15 cellular contexts compared by ENCODE assay signal in genomic region chr13:43072394-43072793, GRCh38. TPM values are rescaled to one million over a fixed set of nuclear protein-coding genes. Genes with fewer than 3 reads are reported as not detected.
DNase-seq lines count a peak whose midpoint lies in the region; ATAC-seq and TF ChIP-seq lines count a peak whose summit lies in the region.
"Had no signal": no experiment of that assay in that cellular context is flagged by ENCODE, and none has a peak within 500 bp of the region (broad histone marks: within the 10 kb centered on the region; RNA-seq: fewer than 3 reads in every experiment).

No MANE protein-coding gene starts in this region.

- no peak for TF ChIP-seq POLR2A in adrenal gland (IDR thresholded peaks at IDR 0.05)

- 78 to 81% (median 80%) methylated on average over 5 of the region's 5 CpGs for WGBS in adrenal gland, 4 donors

- DNase-seq in adrenal gland (peak in 6 of 7 donors; percentile 22 to 67 (median 56)), iris pigment epithelial cell (ENCODE audit: low read depth) (peak; percentile 42), sciatic nerve (ENCODE audit: low spot score) (peak; percentile 62), globus pallidus (ENCODE audit: low spot score) (no peak)
- DNase-seq: activated effector memory CD4-positive, alpha-beta T cell treated with Interleukin-2 at 50 U/mL for 16 hours; Kasumi-1; NCI-H1694; NCI-H510A treated with DMSO at 0.1 percent for 48 hours; occipital lobe; stimulated activated naive CD8-positive, alpha-beta T cell treated with anti-CD3 and anti-CD28 coated beads, Interleukin-15, amount 100 ng/mL, for 72 hours had no signal

- TF ChIP-seq CTCF in adrenal gland (IDR thresholded peaks at IDR 0.05), result no peak

- H3K4me1 ChIP-seq in HUES6 (ENCODE audit: control insufficient read depth, insufficient read depth, low read length) (peaks cover 34% of the 10 kb centered on the region), adrenal gland (replicated peaks in 1 of 2) (peaks cover 0 to 3% of the 10 kb centered on the region in 2 donors)

- peak; percentile 34 for ATAC-seq in sciatic nerve
- no peak for ATAC-seq in GM21423 (IDR thresholded peaks at IDR 0.05; ENCODE audit: unreplicated experiment)
- ATAC-seq in HG03095 (IDR thresholded peaks at IDR 0.05; ENCODE audit: unreplicated experiment), result no peak
- ATAC-seq: body of pancreas; stimulated activated naive CD8-positive, alpha-beta T cell treated with anti-CD3 and anti-CD28 coated beads, Interleukin-15, amount 100 ng/mL, for 72 hours had no signal

- intact Hi-C loops in adrenal gland (cut with DNase I), result no loop called here
- intact Hi-C loops in sciatic nerve (cut with DNase I), result no loop called here

- no peaks in the 10 kb centered on the region for H3K9me3 ChIP-seq in HUES6 (ENCODE audit: control insufficient read depth, insufficient read depth, low read depth, low read length)
- H3K9me3 ChIP-seq in adrenal gland (replicated peaks in 1 of 3), result peaks cover 0 to 9% (median 0%) of the 10 kb centered on the region in 3 donors
- H3K9me3 ChIP-seq: body of pancreas had no signal

- peaks cover 14% of the 10 kb centered on the region for H3K36me3 ChIP-seq in HUES6 (ENCODE audit: control insufficient read depth, insufficient read depth, low read length)
- peaks cover 0 to 6% of the 10 kb centered on the region in 2 donors for H3K36me3 ChIP-seq in adrenal gland (replicated peaks in 1 of 2)

- no peak overlapping the region for H3K9ac ChIP-seq in HUES6 (ENCODE audit: low read length)

- no peaks in the 10 kb centered on the region for H3K27me3 ChIP-seq in HUES6 (ENCODE audit: control insufficient read depth, insufficient read depth, low read length)
- no peaks in the 10 kb centered on the region for H3K27me3 ChIP-seq in adrenal gland
- H3K27me3 ChIP-seq: body of pancreas had no signal

- H3K4me3 ChIP-seq in HUES6 (ENCODE audit: low read depth, low read length) (no peak overlapping the region), adrenal gland (no peak overlapping the region)
- H3K4me3 ChIP-seq: body of pancreas had no signal

- H3K27ac ChIP-seq in HUES6 (ENCODE audit: low read depth, low read length) (peak overlapping the region; percentile 29; the same call in 1 of the 2 replicates), adrenal gland (no peak overlapping the region)
- H3K27ac ChIP-seq: body of pancreas, VCaP had no signal

RNA-seq across cellular contexts. Expression of gene DNAJC15, which starts 49.0 kb away (rescaled TPM):
- total RNA-seq in adrenal gland (10 to 100 TPM; 10.0 to 33.5 (median 16.8) TPM), sciatic nerve (6.2 TPM)
- polyA plus RNA-seq in adrenal gland, result 10 to 100 TPM; 13.5 to 23.1 (median 21.4) TPM
